ENCODE assay signal across 16 cellular contexts in the genomic region with DNA sequence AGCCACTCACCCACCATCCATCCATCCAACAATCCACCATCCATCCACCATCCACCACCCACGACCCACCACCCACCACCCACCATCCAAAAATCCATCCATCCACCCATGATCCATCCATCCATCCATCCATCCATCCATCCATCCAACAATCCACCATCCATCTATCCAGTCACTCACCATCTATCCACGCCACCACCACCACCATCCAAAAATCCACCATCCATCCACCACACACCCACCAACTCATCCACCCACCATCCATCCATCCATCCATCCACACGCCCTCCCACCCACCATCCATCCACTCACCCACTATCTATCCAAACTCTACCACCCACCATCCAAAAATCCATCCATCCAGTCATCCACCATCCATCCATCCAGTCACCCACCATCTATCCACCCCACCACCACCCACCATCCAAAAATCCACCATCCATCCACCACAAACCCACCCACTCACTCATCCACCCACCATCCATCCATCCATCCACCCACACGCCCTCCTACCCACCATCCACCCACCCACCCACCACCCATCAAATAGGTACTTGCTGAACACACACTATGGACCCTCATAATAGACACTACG. TPM values are rescaled to one million over a fixed set of nuclear protein-coding genes. Genes with fewer than 3 reads are reported as not detected.
DNase-seq lines count a peak whose midpoint lies in the region; TF ChIP-seq lines count a peak whose summit lies in the region.
"Had no signal": no experiment of that assay in that cellular context is flagged by ENCODE, and none has a peak within 500 bp of the region (broad histone marks: within the 10 kb centered on the region; RNA-seq: fewer than 3 reads in every experiment).

No MANE protein-coding gene starts in this region.

- H3K9ac ChIP-seq in neuronal stem cell (ENCODE audit: low read depth, low read length, poor library complexity), result no peak overlapping the region

- no peak overlapping the region for H3K23ac ChIP-seq in neuronal stem cell (ENCODE audit: low read depth, low read length, poor library complexity)

- peak overlapping the region; percentile 44 for H3K14ac ChIP-seq in neuronal stem cell (ENCODE audit: low read length)

- H3K4ac ChIP-seq in neuronal stem cell (ENCODE audit: low read length), result no peak overlapping the region

- H2BK15ac ChIP-seq in neuronal stem cell (ENCODE audit: low read length), result no peak overlapping the region

- H3K27ac Mint-ChIP-seq in MCF 10A (ENCODE audit: low read depth, unreplicated experiment), result peak overlapping the region; percentile 63
- H3K27ac Mint-ChIP-seq: CD8-positive, alpha-beta T cell had no signal

- TF ChIP-seq CTCF in MCF 10A (IDR thresholded peaks at IDR 0.05; ENCODE audit: unreplicated experiment) (no peak), breast epithelium (IDR thresholded peaks at IDR 0.05) (no peak)

- H2BK120ac ChIP-seq in neuronal stem cell (ENCODE audit: low read depth, low read length), result no peak overlapping the region

- CTCF ChIA-PET in MCF 10A (lab: Yijun Ruan, JAX), result no interaction called here

- H3K4me3 ChIP-seq in breast epithelium (no peak overlapping the region), neuronal stem cell (ENCODE audit: low read length in 2 of 2) (peak overlapping the region in 1 of 2 donors; percentile 33)

- no TSS peak for BruUV-seq in MCF 10A (replicated peaks; lab: Mats Ljungman, UMichigan)

- intact Hi-C loops in MCF 10A (cut with micrococcal nuclease) (no loop called here), breast epithelium (cut with DNase I; ENCODE audit: low total_unique reads) (loop anchor here (2.0 kb wide), 1 partner anchor 63 kb away; no protein-coding TSS in a partner anchor)

- H2AFZ ChIP-seq in neuronal stem cell (ENCODE audit: low read length), result no peak overlapping the region

- H3K27me3 ChIP-seq in breast epithelium (no peaks in the 10 kb centered on the region), neuronal stem cell (ENCODE audit: control insufficient read depth in 3 of 3, insufficient read depth in 3 of 3, low read depth in 1 of 3, low read length in 3 of 3) (no peaks in the 10 kb centered on the region)

- no peak overlapping the region for H2AK5ac ChIP-seq in neuronal stem cell (ENCODE audit: low read depth, low read length)

- H4K91ac ChIP-seq in neuronal stem cell (ENCODE audit: low read depth, low read length, poor library complexity), result no peak overlapping the region

- H2BK12ac ChIP-seq in neuronal stem cell (ENCODE audit: low read length), result no peak overlapping the region

- no peaks in the 10 kb centered on the region for H3K9me3 Mint-ChIP-seq in MCF 10A (ENCODE audit: unreplicated experiment)
- H3K9me3 Mint-ChIP-seq: CD8-positive, alpha-beta T cell had no signal

- no peak overlapping the region for H3K4me2 ChIP-seq in neuronal stem cell (ENCODE audit: insufficient read depth, low read length, poor library complexity, severe bottlenecking)

- H3K18ac ChIP-seq in neuronal stem cell (ENCODE audit: low read length), result no peak overlapping the region

- H3K36me3 ChIP-seq in breast epithelium (no peaks in the 10 kb centered on the region), neuronal stem cell (replicated peaks in 1 of 2; ENCODE audit: control insufficient read depth in 2 of 2, insufficient read depth in 2 of 2, low read length in 2 of 2) (peaks cover 31 to 45% of the 10 kb centered on the region in 2 donors)

- no peak for TF ChIP-seq POLR2A in breast epithelium (IDR thresholded peaks at IDR 0.05)

- H3K9me3 ChIP-seq in breast epithelium (no peaks in the 10 kb centered on the region), neuronal stem cell (replicated peaks in 1 of 2; ENCODE audit: control insufficient read depth in 2 of 2, insufficient read depth in 1 of 2, low read depth in 1 of 2, low read length in 2 of 2) (no peaks in the 10 kb centered on the region)

- no peak overlapping the region for H2BK5ac ChIP-seq in neuronal stem cell (ENCODE audit: low read length)

- no peak overlapping the region for H3K4me3 Mint-ChIP-seq in MCF 10A (ENCODE audit: unreplicated experiment)
- H3K4me3 Mint-ChIP-seq: B cell; CD8-positive, alpha-beta T cell had no signal

- no peaks in the 10 kb centered on the region for H3K4me1 Mint-ChIP-seq in MCF 10A (ENCODE audit: insufficient read depth, unreplicated experiment)

- no peak for DNase-seq in MCF 10A (ENCODE audit: unreplicated experiment)
- DNase-seq in breast epithelium (ENCODE audit: low spot score in 2 of 2), result no peak
- no peak for DNase-seq in neuronal stem cell (ENCODE audit: low spot score)
- DNase-seq in SW 1271 (lab: John Stamatoyannopoulos, UW), result no peak
- DNase-seq in germinal center (ENCODE audit: low spot score), result no peak
- DNase-seq: C1 segment of cervical spinal cord; CD8-positive, alpha-beta T cell; COR-L47; DMS153; DMS79 treated with DMSO at 0.1 percent for 48 hours; EL; GOT3; HCEC 1CT; KG1 had no signal

- H3K27me3 Mint-ChIP-seq in MCF 10A (ENCODE audit: insufficient read depth, unreplicated experiment), result no peaks in the 10 kb centered on the region
- H3K27me3 Mint-ChIP-seq: B cell had no signal

- POLR2A ChIA-PET in MCF 10A (lab: Yijun Ruan, JAX), result interaction anchor here (1.0 kb wide), 1 partner anchor 9 kb away, joined by 3 read pairs; a partner anchor contains a TSS

- H3K27ac ChIP-seq in breast epithelium (no peak overlapping the region), neuronal stem cell (replicated peaks; ENCODE audit: low read length) (no peak overlapping the region)
- H3K27ac ChIP-seq: HL-60 had no signal

- H3K79me1 ChIP-seq in neuronal stem cell (ENCODE audit: low read depth, low read length), result peaks cover 16% of the 10 kb centered on the region

- H3K4me1 ChIP-seq in breast epithelium (no peaks in the 10 kb centered on the region), neuronal stem cell (ENCODE audit: control insufficient read depth in 2 of 2, insufficient read depth in 1 of 2, low read depth in 1 of 2, low read length in 2 of 2) (no peaks in the 10 kb centered on the region)

- H3K36me3 Mint-ChIP-seq in MCF 10A (ENCODE audit: insufficient read depth, unreplicated experiment), result peaks cover 46% of the 10 kb centered on the region

- WGBS in neuronal stem cell (ENCODE audit: extremely low coverage in 2 of 2, insufficient read length in 2 of 2, insufficient replicate concordance in 1 of 2), 2 donors, result 100% methylated on average over 4 of the region's 5 CpGs; no CpG with 5 or more reads in 1 of the 2 donors

- H4K8ac ChIP-seq in neuronal stem cell (ENCODE audit: low read depth, low read length), result no peak overlapping the region

RNA-seq across cellular contexts. Expression of a gene that starts 9.0 kb away (rescaled TPM):
- total RNA-seq in MCF 10A (2022) (45.7 and 46.4 TPM in 2 replicates), breast epithelium (10 to 100 TPM; 23.4 to 47.5 (median 45.1) TPM)
- 29.5 TPM for polyA plus RNA-seq in neuronal stem cell (2013, experiment 1 of 2)
- polyA plus RNA-seq in neuronal stem cell (2013, experiment 2 of 2), result 29.6 TPM

RNA-seq across cellular contexts. Expression of a gene that starts 18.0 kb away (rescaled TPM):
- 37.6 and 43.0 TPM in 2 replicates for total RNA-seq in MCF 10A (2022)
- total RNA-seq in breast epithelium, result 10 to 100 TPM; 45.4 to 71.8 (median 65.4) TPM
- 39.7 TPM for polyA plus RNA-seq in neuronal stem cell (2013, experiment 1 of 2)
- 37.4 TPM for polyA plus RNA-seq in neuronal stem cell (2013, experiment 2 of 2)

RNA-seq across cellular contexts. Expression of a gene that starts 19.5 kb away (rescaled TPM):
- 0.86 and 1.2 TPM in 2 replicates for total RNA-seq in MCF 10A (2022)
- total RNA-seq in breast epithelium, result 10 to 100 TPM; 17.3 to 18.7 (median 17.7) TPM
- 0.38 TPM for polyA plus RNA-seq in neuronal stem cell (2013, experiment 1 of 2)
- polyA plus RNA-seq in neuronal stem cell (2013, experiment 2 of 2), result 0.29 TPM

RNA-seq across cellular contexts. Expression of a gene that starts 20.6 kb away (rescaled TPM):
- total RNA-seq in MCF 10A (2022), result 42.9 and 51.9 TPM in 2 replicates
- 10 to 100 TPM in 2 of 3 donors, 1 to 10 TPM in 1; 9.4 to 17.7 (median 16.5) TPM for total RNA-seq in breast epithelium
- polyA plus RNA-seq in neuronal stem cell (2013, experiment 1 of 2), result 28.9 TPM
- 28.0 TPM for polyA plus RNA-seq in neuronal stem cell (2013, experiment 2 of 2)

RNA-seq across cellular contexts. Expression of a gene that starts 35.8 kb away (rescaled TPM):
- 88.9 and 125 TPM in 2 replicates for total RNA-seq in MCF 10A (2022)
- total RNA-seq in breast epithelium, result 100 to 1,000 TPM in 1 of 3 donors, 10 to 100 TPM in 2; 23.8 to 122 (median 57.0) TPM
- 28.6 TPM for polyA plus RNA-seq in neuronal stem cell (2013, experiment 1 of 2)
- polyA plus RNA-seq in neuronal stem cell (2013, experiment 2 of 2), result 28.4 TPM
